In genomic region chr3:14721126-14721864, GRCh38 we compare ENCODE assay signal across 20 cellular contexts. TPM values are rescaled to one million over a fixed set of nuclear protein-coding genes. Genes with fewer than 3 reads are reported as not detected.
DNase-seq lines count a peak whose midpoint lies in the region; FAIRE-seq and TF ChIP-seq lines count a peak whose summit lies in the region.
"Had no signal": no experiment of that assay in that cellular context is flagged by ENCODE, and none has a peak within 500 bp of the region (broad histone marks: within the 10 kb centered on the region; RNA-seq: fewer than 3 reads in every experiment).

No MANE protein-coding gene starts in this region.

- H3K4me1 ChIP-seq in mammary epithelial cell (ENCODE audit: insufficient read depth, low read length) (no peaks in the 10 kb centered on the region), testis (no peaks in the 10 kb centered on the region), GM23248 (ENCODE audit: insufficient read depth) (peaks cover 38% of the 10 kb centered on the region)
- H3K4me1 ChIP-seq: BE2C, Caco-2, HAP-1 had no signal

- H3K4me2 ChIP-seq in mammary epithelial cell (ENCODE audit: insufficient read depth, low read depth, low read length) (no peak overlapping the region), GM23248 (ENCODE audit: unreplicated experiment) (no peak overlapping the region)

- DNase-seq in GM12892 (ENCODE audit: insufficient read length) (no peak), RPMI8226 (peak; percentile 48), glomerular visceral epithelial cell (ENCODE audit: extremely low spot score) (peak; percentile 2), renal cortical epithelial cell (ENCODE audit: low read depth) (peak; percentile 63), mammary epithelial cell (no peak), testis (no peak), GM23248 (no peak)
- DNase-seq: ACHN; BE2C; C1 segment of cervical spinal cord; Caco-2; CD4-positive, alpha-beta T cell; GDM1 had no signal

- WGBS in mammary epithelial cell (ENCODE audit: low coverage, missing lambda C conversion rate) = 33% methylated on average over 7 of the region's 8 CpGs
- 88 to 90% methylated on average over 8 of the region's 8 CpGs for WGBS in testis, 2 donors
- WGBS in GM23248 (ENCODE audit: low coverage in 1 of 2, low lambda C conversion rate in 2 of 2, missing lambda C conversion rate in 2 of 2), 2 experiments = 58 to 60% methylated on average over 8 of the region's 8 CpGs

- H3K9me2 ChIP-seq in GM23248 (ENCODE audit: insufficient read depth) = no peaks in the 10 kb centered on the region

- H4K20me1 ChIP-seq in mammary epithelial cell (ENCODE audit: insufficient read depth, low read length) = no peaks in the 10 kb centered on the region
- H4K20me1 ChIP-seq in GM23248 (ENCODE audit: insufficient read depth) = no peaks in the 10 kb centered on the region

- TF ChIP-seq CTCF in mammary epithelial cell (conservative IDR thresholded peaks at IDR 0.05 in 1 of 2, IDR thresholded peaks at IDR 0.05 in 1 of 2; ENCODE audit: extremely low read depth in 1 of 2, insufficient read depth in 1 of 2, low read depth in 1 of 2, low read length in 2 of 2) (no peak), testis (IDR thresholded peaks at IDR 0.05) (no peak)

- H3K36me3 ChIP-seq in mammary epithelial cell (ENCODE audit: insufficient read depth, low read length) (no peaks in the 10 kb centered on the region), testis (ENCODE audit: low read depth, missing control alignments) (no peaks in the 10 kb centered on the region), GM23248 (ENCODE audit: low read depth) (no peaks in the 10 kb centered on the region)
- H3K36me3 ChIP-seq: BE2C, HAP-1 had no signal

- H3F3A ChIP-seq in GM23248 (ENCODE audit: insufficient read depth) = peaks cover 10% of the 10 kb centered on the region

- CTCF ChIA-PET in mammary epithelial cell (lab: Charles Lee; ENCODE audit: low non-redundant PET) = no interaction called here

- H3K27ac ChIP-seq in mammary epithelial cell (ENCODE audit: insufficient read depth, low read depth, low read length) (no peak overlapping the region), testis (no peak overlapping the region), GM23248 (no peak overlapping the region)

- H3K9ac ChIP-seq in mammary epithelial cell (ENCODE audit: insufficient read depth, low read length) = no peak overlapping the region
- H3K9ac ChIP-seq in GM23248 = no peak overlapping the region

- dilution Hi-C loops in mammary epithelial cell (cut with HindIII; ENCODE audit: low sequenced_read_pairs) = no loop called here

- H2AFZ ChIP-seq in mammary epithelial cell (ENCODE audit: low read depth, low read length) (no peak overlapping the region), GM23248 (no peak overlapping the region)

- BruUV-seq in mammary epithelial cell (replicated peaks; lab: Mats Ljungman, UMichigan) = no TSS peak

- no peak for TF ChIP-seq POLR2A in GM12892 (IDR thresholded peaks at IDR 0.05; ENCODE audit: low read depth, low read length)
- no peak for TF ChIP-seq POLR2A in testis (IDR thresholded peaks at IDR 0.05)

- in situ Hi-C loops in mammary epithelial cell (cut with MboI; ENCODE audit: low sequenced_read_pairs in 2 of 2) = no loop called here
- in situ Hi-C loops in GM23248 (cut with MboI) = no loop called here

- H3K4me3 ChIP-seq in mammary epithelial cell (replicated peaks in 1 of 3; ENCODE audit: insufficient read depth in 1 of 3, low read depth in 2 of 3, low read length in 3 of 3) (no peak overlapping the region), testis (no peak overlapping the region), GM23248 (no peak overlapping the region)
- H3K4me3 ChIP-seq: HAP-1 had no signal

- no peaks in the 10 kb centered on the region for H3K27me3 ChIP-seq in mammary epithelial cell (ENCODE audit: insufficient read depth, low read length)
- no peaks in the 10 kb centered on the region for H3K27me3 ChIP-seq in testis
- H3K27me3 ChIP-seq in GM23248 (replicated peaks; ENCODE audit: insufficient read depth) = 0 out of 2 replicates have a peak, but pooled peaks cover 2% of the 10 kb centered on the region
- H3K27me3 ChIP-seq: BE2C had no signal

- peak; percentile 82 for FAIRE-seq in GM12892 (lab: Jason Lieb, UNC)
- FAIRE-seq: A204.1, D721Med, HepG2 had no signal

- intact Hi-C loops in mammary epithelial cell (cut with micrococcal nuclease) (no loop called here), testis (cut with DNase I; ENCODE audit: low total_unique reads) (no loop called here)

- H3K79me2 ChIP-seq in mammary epithelial cell (ENCODE audit: insufficient read depth, low read length) (no peaks in the 10 kb centered on the region), GM23248 (ENCODE audit: insufficient read depth) (no peaks in the 10 kb centered on the region)

- H3K9me3 ChIP-seq in mammary epithelial cell (replicated peaks; ENCODE audit: insufficient read depth, low read length) (no peaks in the 10 kb centered on the region), testis (no peaks in the 10 kb centered on the region), GM23248 (ENCODE audit: low read depth) (no peaks in the 10 kb centered on the region)
- H3K9me3 ChIP-seq: BE2C, Caco-2, HAP-1 had no signal

RNA-seq across cellular contexts. Expression of gene C3orf20, which starts 46.4 kb away (rescaled TPM):
- 0.47 TPM for polyA plus RNA-seq in GM12892 (2012; ENCODE audit: missing spikeins)
- total RNA-seq in renal cortical epithelial cell (not detected in 2 replicates), mammary epithelial cell (under 1 TPM; 0.12 to 0.17 TPM), testis (10 to 100 TPM in 1 of 2 donors, 1 to 10 TPM in 1; 3.8 to 11.0 TPM)
- polyA plus RNA-seq in mammary epithelial cell (not detected), testis (ENCODE audit: insufficient read depth, low read depth, low replicate concordance) (16.5 TPM), GM23248 (2016; fragmentation: Nextera tagmentation; extraction: Ambion mirVana) (not detected in 2 replicates)
- polyA minus RNA-seq in mammary epithelial cell = not detected
- total RNA-seq in GM23248 (2014; rRNA removed; shearing (Covaris generic)) = not detected in 2 replicates
- total RNA-seq: Daoy, H4 had no signal
- polyA plus RNA-seq: IgD-negative memory B cell had no signal

Comparison
In these comparisons a context has a peak if more than half of its experiments do, and no peak if none do; other contexts are left out.
1. DNase-seq: peak in RPMI8226 (single experiment), glomerular visceral epithelial cell (single experiment) and renal cortical epithelial cell (single experiment); none in GM12892 (single experiment), mammary epithelial cell (single experiment), testis (single experiment) and GM23248 (single experiment).